ENCODE assay signal across 22 cellular contexts in the genomic region with DNA sequence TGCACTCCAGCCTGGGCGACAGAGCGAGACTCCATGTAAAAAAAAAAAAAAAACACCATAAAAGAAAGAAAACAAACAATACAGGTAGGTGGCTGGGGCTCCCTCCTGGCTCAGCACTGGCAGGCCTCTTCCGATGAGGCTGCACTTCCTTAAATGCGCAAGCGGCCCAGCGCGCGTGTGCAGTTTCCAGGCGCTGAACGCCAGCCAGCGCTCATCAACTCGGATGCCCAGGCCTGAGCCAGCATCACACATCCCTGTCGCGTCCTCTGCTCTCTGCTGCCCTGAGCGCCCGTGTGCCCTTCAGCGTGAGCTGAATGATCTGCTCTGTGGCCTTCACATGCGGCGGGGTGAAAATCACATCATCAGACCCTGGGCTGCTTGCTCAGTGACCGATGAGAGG.
"Had no signal": no experiment of that assay in that cellular context is flagged by ENCODE, and none has a peak within 500 bp of the region (broad histone marks: within the 10 kb centered on the region; RNA-seq: fewer than 3 reads in every experiment).

No MANE protein-coding gene starts in this region.

- H3K27ac ChIP-seq: body of pancreas, esophagus muscularis mucosa, foreskin keratinocyte, heart right ventricle, left lung, lower lobe of right lung, right lobe of liver had no signal

- H3K36me3 Mint-ChIP-seq: activated naive CD4-positive, alpha-beta T cell treated with anti-CD3 and anti-CD28 coated beads, Interleukin-2, amount 50 U/mL, for 72 hours; natural killer cell treated with Interleukin-12 subunit alpha and Interleukin-12 subunit beta and Interleukin-15 and Interleukin-18, amount 100 ng/mL, for 72 hours had no signal

- H3K4me1 ChIP-seq: body of pancreas, foreskin keratinocyte, left lung, lower lobe of right lung, right lobe of liver had no signal

- H3K9me3 Mint-ChIP-seq: activated B cell treated with CpG ODN at 0.5 μM for 24 hours; activated CD8-positive, alpha-beta T cell treated with anti-CD3 and anti-CD28 coated beads for 36 hours; activated naive CD4-positive, alpha-beta T cell treated with anti-CD3 and anti-CD28 coated beads, Interleukin-2, amount 50 U/mL, for 72 hours; activated T-cell treated with anti-CD3 and anti-CD28 coated beads, Interleukin-2, amount 50 U/mL, for 4 hours; activated T-helper 17 cell treated with anti-CD3 and anti-CD28 coated beads, Interleukin-2, amount 50 U/mL, for 72 hours; natural killer cell treated with Interleukin-12 subunit alpha and Interleukin-12 subunit beta and Interleukin-15 and Interleukin-18, amount 100 ng/mL, for 72 hours; stimulated activated naive CD8-positive, alpha-beta T cell treated with anti-CD3 and anti-CD28 coated beads, Interleukin-15, amount 100 ng/mL, for 72 hours; type B pancreatic cell had no signal

- H3K27me3 Mint-ChIP-seq: activated B cell treated with CpG ODN at 0.5 μM for 24 hours; activated CD8-positive, alpha-beta T cell treated with anti-CD3 and anti-CD28 coated beads for 36 hours; activated T-helper 17 cell treated with anti-CD3 and anti-CD28 coated beads, Interleukin-2, amount 50 U/mL, for 72 hours; natural killer cell treated with Interleukin-12 subunit alpha and Interleukin-12 subunit beta and Interleukin-15 and Interleukin-18, amount 100 ng/mL, for 72 hours; stimulated activated naive CD8-positive, alpha-beta T cell treated with anti-CD3 and anti-CD28 coated beads, Interleukin-15, amount 100 ng/mL, for 72 hours; type B pancreatic cell had no signal

- DNase-seq: activated B cell treated with CpG ODN at 0.5 μM for 24 hours; activated CD4-positive, alpha-beta T cell treated with anti-CD3 and anti-CD28 coated beads, Interleukin-2, amount 50 U/mL, for 1 hour; activated CD8-positive, alpha-beta T cell treated with anti-CD3 and anti-CD28 coated beads for 36 hours; activated naive CD4-positive, alpha-beta T cell; activated T-cell treated with anti-CD3 and anti-CD28 coated beads, Interleukin-2, amount 50 U/mL, for 4 hours; anterior cingulate cortex; body of pancreas; cortex of kidney; foreskin keratinocyte; heart right ventricle; lower lobe of right lung; mucosa of descending colon; right lobe of liver; stimulated activated CD4-positive, alpha-beta T cell treated with anti-CD3 and anti-CD28 coated beads, Interleukin-2, amount 100 ng/mL, for 48 hours; stimulated activated naive CD8-positive, alpha-beta T cell treated with anti-CD3 and anti-CD28 coated beads, Interleukin-15, amount 100 ng/mL, for 72 hours; T-helper 2 cell had no signal

- H3K4me3 ChIP-seq: body of pancreas, esophagus muscularis mucosa, heart right ventricle, left lung, lower lobe of right lung, mucosa of descending colon, right lobe of liver had no signal

- H3K9me3 ChIP-seq: body of pancreas, esophagus muscularis mucosa, heart right ventricle, left lung, lower lobe of right lung, mucosa of descending colon, right lobe of liver had no signal

- H3K27ac Mint-ChIP-seq: activated B cell treated with CpG ODN at 0.5 μM for 24 hours; activated CD8-positive, alpha-beta T cell treated with anti-CD3 and anti-CD28 coated beads for 36 hours; activated naive CD4-positive, alpha-beta T cell treated with anti-CD3 and anti-CD28 coated beads, Interleukin-2, amount 50 U/mL, for 72 hours; activated T-helper 17 cell treated with anti-CD3 and anti-CD28 coated beads, Interleukin-2, amount 50 U/mL, for 72 hours; natural killer cell treated with Interleukin-12 subunit alpha and Interleukin-12 subunit beta and Interleukin-15 and Interleukin-18, amount 100 ng/mL, for 72 hours; stimulated activated naive CD8-positive, alpha-beta T cell treated with anti-CD3 and anti-CD28 coated beads, Interleukin-15, amount 100 ng/mL, for 72 hours; type B pancreatic cell had no signal

- ATAC-seq: activated CD8-positive, alpha-beta T cell treated with anti-CD3 and anti-CD28 coated beads for 36 hours; activated naive CD4-positive, alpha-beta T cell treated with anti-CD3 and anti-CD28 coated beads, Interleukin-2, amount 50 U/mL, for 72 hours; activated T-cell treated with anti-CD3 and anti-CD28 coated beads, Interleukin-2, amount 50 U/mL, for 4 hours; activated T-helper 17 cell treated with anti-CD3 and anti-CD28 coated beads, Interleukin-2, amount 50 U/mL, for 72 hours; body of pancreas; foreskin keratinocyte; left lung; lower lobe of right lung; mucosa of descending colon; natural killer cell treated with Interleukin-12 subunit alpha and Interleukin-12 subunit beta and Interleukin-15 and Interleukin-18, amount 100 ng/mL, for 72 hours; right lobe of liver; stimulated activated naive CD8-positive, alpha-beta T cell treated with anti-CD3 and anti-CD28 coated beads, Interleukin-15, amount 100 ng/mL, for 72 hours had no signal

- H3K4me1 Mint-ChIP-seq: activated T-helper 17 cell treated with anti-CD3 and anti-CD28 coated beads, Interleukin-2, amount 50 U/mL, for 72 hours; stimulated activated naive CD8-positive, alpha-beta T cell treated with anti-CD3 and anti-CD28 coated beads, Interleukin-15, amount 100 ng/mL, for 72 hours had no signal

- H3K36me3 ChIP-seq: right lobe of liver had no signal

- H3K27me3 ChIP-seq: body of pancreas, esophagus muscularis mucosa, foreskin keratinocyte, heart right ventricle, left lung, right lobe of liver had no signal

- H3K4me3 Mint-ChIP-seq: activated B cell treated with CpG ODN at 0.5 μM for 24 hours; activated CD8-positive, alpha-beta T cell treated with anti-CD3 and anti-CD28 coated beads for 36 hours; activated T-cell treated with anti-CD3 and anti-CD28 coated beads, Interleukin-2, amount 50 U/mL, for 4 hours; activated T-helper 17 cell treated with anti-CD3 and anti-CD28 coated beads, Interleukin-2, amount 50 U/mL, for 72 hours; natural killer cell treated with Interleukin-12 subunit alpha and Interleukin-12 subunit beta and Interleukin-15 and Interleukin-18, amount 100 ng/mL, for 72 hours; stimulated activated naive CD8-positive, alpha-beta T cell treated with anti-CD3 and anti-CD28 coated beads, Interleukin-15, amount 100 ng/mL, for 72 hours; type B pancreatic cell had no signal
